Comparison of ENCODE assay signal across 7 cellular contexts in genomic region chr7:56051053-56051338, GRCh38. TPM values are rescaled to one million over a fixed set of nuclear protein-coding genes. Genes with fewer than 3 reads are reported as not detected.
DNase-seq lines count a peak whose midpoint lies in the region; ATAC-seq lines count a peak whose summit lies in the region.

No MANE protein-coding gene starts in this region.

- H3K27me3 Mint-ChIP-seq in activated naive CD8-positive, alpha-beta T cell treated with anti-CD3 and anti-CD28 coated beads, Interleukin-2, amount 10 ng/mL, durations not matched to agents 7 days and 5 days: no peaks in the 10 kb centered on the region

- H3K36me3 Mint-ChIP-seq in activated naive CD8-positive, alpha-beta T cell treated with anti-CD3 and anti-CD28 coated beads, Interleukin-2, amount 10 ng/mL, durations not matched to agents 7 days and 5 days: peaks cover 15% of the 10 kb centered on the region

- DNase-seq in activated naive CD8-positive, alpha-beta T cell treated with anti-CD3 and anti-CD28 coated beads, Interleukin-2, amount 10 ng/mL, durations not matched to agents 7 days and 5 days: no peak
- DNase-seq in inferior parietal cortex (ENCODE audit: extremely low spot score) (peak; percentile 24), NCI-H128 (lab: John Stamatoyannopoulos, UW; ENCODE audit: unreplicated experiment) (no peak)

- H3K9ac ChIP-seq in HUES64 (ENCODE audit: low read depth, low read length) (peak overlapping the region; percentile 100), subcutaneous abdominal adipose tissue (ENCODE audit: low read length in 5 of 5) (peak overlapping the region; percentile 87 to 98 (median 90))

- H3K36me3 ChIP-seq in HUES64 (ENCODE audit: insufficient read depth, low read length): peaks cover 39% of the 10 kb centered on the region
- H3K36me3 ChIP-seq in subcutaneous abdominal adipose tissue (ENCODE audit: control insufficient read depth in 5 of 5, insufficient read depth in 5 of 5, low read length in 5 of 5): peaks cover 9 to 28% (median 13%) of the 10 kb centered on the region in 5 donors

- under 1% methylated on average over 9 of the region's 9 CpGs for WGBS in HUES64

- H3K9me3 Mint-ChIP-seq in activated naive CD8-positive, alpha-beta T cell treated with anti-CD3 and anti-CD28 coated beads, Interleukin-2, amount 10 ng/mL, durations not matched to agents 7 days and 5 days: no peaks in the 10 kb centered on the region

- H3K27me3 ChIP-seq in HUES64 (ENCODE audit: insufficient read depth, low read length): no peaks in the 10 kb centered on the region
- no peaks in the 10 kb centered on the region for H3K27me3 ChIP-seq in subcutaneous abdominal adipose tissue (ENCODE audit: control insufficient read depth in 5 of 5, insufficient read depth in 4 of 5, low read length in 5 of 5)

- H3K4me3 ChIP-seq in HUES64 (ENCODE audit: low read length): peak overlapping the region; percentile 79
- peak overlapping the region; percentile 79 to 99 (median 92) for H3K4me3 ChIP-seq in subcutaneous abdominal adipose tissue (ENCODE audit: low read depth in 1 of 5, low read length in 5 of 5)

- no peak for ATAC-seq in activated naive CD8-positive, alpha-beta T cell treated with anti-CD3 and anti-CD28 coated beads, Interleukin-2, amount 10 ng/mL, durations not matched to agents 7 days and 5 days (ENCODE audit: low read depth)
- ATAC-seq in GM18870 (IDR thresholded peaks at IDR 0.05; ENCODE audit: unreplicated experiment) (no peak), GM18867 (IDR thresholded peaks at IDR 0.05; ENCODE audit: unreplicated experiment) (no peak)

- H3K4me3 Mint-ChIP-seq in activated naive CD8-positive, alpha-beta T cell treated with anti-CD3 and anti-CD28 coated beads, Interleukin-2, amount 10 ng/mL, durations not matched to agents 7 days and 5 days: peak overlapping the region; percentile 100

- H3K27ac ChIP-seq in HUES64 (ENCODE audit: low read depth, low read length) (peak overlapping the region; percentile 86), subcutaneous abdominal adipose tissue (ENCODE audit: low read depth, low read length) (peak overlapping the region; percentile 87)

- H3K4me1 ChIP-seq in HUES64 (ENCODE audit: insufficient read depth, low read length): peaks cover 9% of the 10 kb centered on the region
- H3K4me1 ChIP-seq in subcutaneous abdominal adipose tissue (ENCODE audit: control insufficient read depth in 5 of 5, insufficient read depth in 5 of 5, low read length in 5 of 5): peaks cover 0 to 26% (median 22%) of the 10 kb centered on the region in 5 donors

- peaks cover 31% of the 10 kb centered on the region for H3K4me1 Mint-ChIP-seq in activated naive CD8-positive, alpha-beta T cell treated with anti-CD3 and anti-CD28 coated beads, Interleukin-2, amount 10 ng/mL, durations not matched to agents 7 days and 5 days

- POLR2A ChIA-PET in activated naive CD8-positive, alpha-beta T cell treated with anti-CD3 and anti-CD28 coated beads, Interleukin-2, amount 10 ng/mL, durations not matched to agents 7 days and 5 days (lab: Charles Lee): interaction anchor here (0.5 to 1.7 kb wide), 9 partner anchors 12 to 598 kb away, joined by 3 to 48 read pairs (median 3); partner anchors contain the start of genes CHCHD2, SUMF2 and ZNF713

- H3K9me3 ChIP-seq in HUES64 (ENCODE audit: insufficient read depth, low read depth, low read length) (no peaks in the 10 kb centered on the region), subcutaneous abdominal adipose tissue (ENCODE audit: control insufficient read depth in 5 of 5, low read length in 5 of 5) (no peaks in the 10 kb centered on the region)

- H3K27ac Mint-ChIP-seq in activated naive CD8-positive, alpha-beta T cell treated with anti-CD3 and anti-CD28 coated beads, Interleukin-2, amount 10 ng/mL, durations not matched to agents 7 days and 5 days: peak overlapping the region; percentile 95

RNA-seq across cellular contexts. Expression of gene PSPH, which starts 0.2 kb away (rescaled TPM):
- 41.6 TPM for polyA plus RNA-seq in HUES64 (2013, experiment 1 of 2)
- polyA plus RNA-seq in HUES64 (2013, experiment 2 of 2): 39.7 TPM
- total RNA-seq in activated naive CD8-positive, alpha-beta T cell treated with anti-CD3 and anti-CD28 coated beads, Interleukin-2, amount 10 ng/mL, durations not matched to agents 7 days and 5 days: 10 to 100 TPM in 1 of 2 experiments, 1 to 10 TPM in 1; 7.9 to 10.1 TPM

RNA-seq across cellular contexts. Expression of gene CCT6A, which starts 0.6 kb away (rescaled TPM):
- polyA plus RNA-seq in HUES64 (2013, experiment 1 of 2): 297 TPM
- polyA plus RNA-seq in HUES64 (2013, experiment 2 of 2): 273 TPM
- total RNA-seq in activated naive CD8-positive, alpha-beta T cell treated with anti-CD3 and anti-CD28 coated beads, Interleukin-2, amount 10 ng/mL, durations not matched to agents 7 days and 5 days: 100 to 1,000 TPM in 1 of 2 experiments, 10 to 100 TPM in 1; 94.9 to 102 TPM

RNA-seq across cellular contexts. Expression of gene SUMF2, which starts 13.1 kb away (rescaled TPM):
- 43.5 TPM for polyA plus RNA-seq in HUES64 (2013, experiment 1 of 2)
- 52.6 TPM for polyA plus RNA-seq in HUES64 (2013, experiment 2 of 2)
- 100 to 1,000 TPM; 147 to 156 TPM for total RNA-seq in activated naive CD8-positive, alpha-beta T cell treated with anti-CD3 and anti-CD28 coated beads, Interleukin-2, amount 10 ng/mL, durations not matched to agents 7 days and 5 days

RNA-seq across cellular contexts. Expression of gene PHKG1, which starts 41.8 kb away (rescaled TPM):
- polyA plus RNA-seq in HUES64 (2013, experiment 1 of 2): 0.35 TPM
- polyA plus RNA-seq in HUES64 (2013, experiment 2 of 2): not detected
- 1 to 10 TPM; 2.3 to 2.4 TPM for total RNA-seq in activated naive CD8-positive, alpha-beta T cell treated with anti-CD3 and anti-CD28 coated beads, Interleukin-2, amount 10 ng/mL, durations not matched to agents 7 days and 5 days

RNA-seq across cellular contexts. Expression of gene CHCHD2, which starts 55.3 kb away (rescaled TPM):
- 219 TPM for polyA plus RNA-seq in HUES64 (2013, experiment 1 of 2)
- polyA plus RNA-seq in HUES64 (2013, experiment 2 of 2): 191 TPM
- 100 to 1,000 TPM; 354 to 370 TPM for total RNA-seq in activated naive CD8-positive, alpha-beta T cell treated with anti-CD3 and anti-CD28 coated beads, Interleukin-2, amount 10 ng/mL, durations not matched to agents 7 days and 5 days
